Comparison of ENCODE assay signal across 1 cellular context in the genomic region with DNA sequence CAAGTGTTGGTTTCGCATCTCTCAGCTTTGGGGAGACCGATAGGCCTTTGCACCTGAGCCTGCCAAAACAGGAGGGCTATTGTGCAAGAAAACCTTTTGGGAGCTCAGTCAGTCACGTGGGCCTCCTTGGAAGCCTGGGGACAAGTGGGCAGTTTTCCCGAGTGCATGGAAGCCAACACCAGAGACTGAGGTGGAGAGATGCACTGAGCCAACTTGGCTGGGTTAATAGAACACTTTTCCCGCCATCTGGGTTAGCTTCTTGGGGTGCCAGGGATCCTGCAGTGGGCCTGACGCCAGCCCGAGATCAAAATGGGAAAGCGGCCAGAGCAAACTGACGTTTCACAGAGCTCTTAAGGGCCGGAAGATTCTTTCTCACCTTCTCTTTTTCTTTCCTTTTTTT.
A peak's percentile ranks its signal among the peaks of the same experiment; 100 is the strongest.
TF ChIP-seq lines count a peak whose summit lies in the region.

No MANE protein-coding gene starts in this region.

TF ChIP-seq in HepG2, 621 proteins besides CTCF, POLR2A, EP300 and RAD21:
- 0 out of 2 replicates have a peak, but pooled peaks have one; percentile 19 for TF ChIP-seq CEBPB (IDR thresholded peaks at IDR 0.05; ENCODE audit: borderline replicate concordance, low read depth, low read length)
- no peak for TF ChIP-seq MAFF (IDR thresholded peaks at IDR 0.05; ENCODE audit: low read depth, low read length)
